8 cellular contexts compared by ENCODE assay signal in the genomic region with DNA sequence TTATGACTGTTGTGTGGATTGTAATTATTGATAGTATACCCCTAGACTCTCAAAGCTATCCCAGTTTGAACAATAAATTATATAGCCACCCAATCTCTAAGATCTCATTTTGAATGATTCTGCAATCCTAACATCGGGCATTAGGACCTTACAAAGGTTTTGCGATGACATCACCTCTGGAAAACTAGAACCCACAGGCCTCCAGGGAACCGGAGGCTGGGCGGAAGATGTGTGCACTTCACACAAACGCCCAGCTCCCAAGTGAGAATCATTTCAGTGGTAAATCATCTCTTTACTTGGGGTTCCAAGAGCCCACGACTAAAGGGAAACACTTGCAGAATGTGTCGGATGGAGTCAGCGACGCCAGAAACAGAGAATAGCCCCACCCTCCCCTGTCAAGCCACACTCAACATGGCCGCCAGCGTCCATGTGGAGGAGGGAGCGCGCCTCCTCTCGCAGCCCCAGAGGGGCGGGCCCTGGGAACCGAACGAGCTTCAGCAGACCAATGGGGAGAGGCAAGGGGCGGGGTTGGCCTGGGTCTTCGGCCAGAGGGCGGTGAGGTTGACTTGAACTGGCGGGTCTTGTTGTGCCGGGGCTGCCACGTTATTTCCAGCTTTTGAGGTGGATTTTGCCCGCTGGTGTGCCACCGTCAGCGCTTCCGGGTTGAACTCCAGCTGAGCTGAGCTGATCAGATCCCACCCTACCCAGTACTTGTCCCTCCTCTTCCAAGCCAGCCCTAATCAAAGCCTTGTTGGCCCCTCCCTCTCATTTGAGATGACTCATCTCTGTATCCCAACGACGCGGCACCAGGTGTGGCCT.
DNase-seq lines count a peak whose midpoint lies in the region; ATAC-seq lines count a peak whose summit lies in the region.

No MANE protein-coding gene starts in this region.

- ATAC-seq in GM19043 (IDR thresholded peaks at IDR 0.05; ENCODE audit: low read depth, unreplicated experiment) (peak; percentile 99), HG03354 (IDR thresholded peaks at IDR 0.05; ENCODE audit: poor library complexity, severe bottlenecking, unreplicated experiment) (peak; percentile 98)
- peak; percentile 98 to 99 for ATAC-seq in activated CD4-positive, CD25-positive, alpha-beta regulatory T cell treated with anti-CD3 and anti-CD28 coated beads, Interleukin-2, amount 50 U/mL, for 24 hours

- DNase-seq in AG20443 (ENCODE audit: low spot score): peak; percentile 97
- DNase-seq in NCI-H446 (lab: John Stamatoyannopoulos, UW): peak; percentile 99
- peak; percentile 99 for DNase-seq in cerebellar cortex (ENCODE audit: low spot score)
- DNase-seq in islet precursor cell: peak; percentile 100
- DNase-seq in stimulated activated CD4-positive, alpha-beta T cell treated with anti-CD3 and anti-CD28 coated beads, Interleukin-12 subunit alpha, Interleukin-12 subunit beta, amount 100 ng/mL, for 4 hours: peak; percentile 97

Comparison
In these comparisons a context has a peak if more than half of its experiments do, and no peak if none do; other contexts are left out.
1. Peak in every context shown above with its lines: DNase-seq and ATAC-seq.